Comparison of ENCODE assay signal across 7 cellular contexts in genomic region chr3:139173372-139174108, GRCh38.
A peak's percentile ranks its signal among the peaks of the same experiment; 100 is the strongest.
DNase-seq lines count a peak whose midpoint lies in the region; ATAC-seq and TF ChIP-seq lines count a peak whose summit lies in the region.

No MANE protein-coding gene starts in this region.

- H3K79me2 ChIP-seq in PC-9 (ENCODE audit: low read depth), result no peaks in the 10 kb centered on the region

- H2AFZ ChIP-seq in PC-9, result no peak overlapping the region

- H3K27me3 ChIP-seq in suprapubic skin (no peaks in the 10 kb centered on the region), PC-9 (ENCODE audit: insufficient read depth, low read depth) (0 out of 2 replicates have a peak, but pooled peaks cover 12% of the 10 kb centered on the region)

- peak in 38 of 58 donors; percentile 3 to 77 (median 18) for DNase-seq in anterior cingulate cortex (lab: John Stamatoyannopoulos, UW)
- DNase-seq in iris pigment epithelial cell (ENCODE audit: low read depth), result peak; percentile 24
- DNase-seq in suprapubic skin (ENCODE audit: low spot score in 2 of 2), result no peak
- no peak for DNase-seq in NCI-H2029 (lab: John Stamatoyannopoulos, UW)
- DNase-seq in PC-9, result no peak

- H3K9me3 ChIP-seq in suprapubic skin, result peaks cover 3% of the 10 kb centered on the region
- no peaks in the 10 kb centered on the region for H3K9me3 ChIP-seq in PC-9 (ENCODE audit: insufficient read depth, low read depth)

- peak; percentile 56 for ATAC-seq in HG02610 (IDR thresholded peaks at IDR 0.05; ENCODE audit: unreplicated experiment)
- no peak for ATAC-seq in HG02981 (IDR thresholded peaks at IDR 0.05; ENCODE audit: unreplicated experiment)

- H3K4me1 ChIP-seq in suprapubic skin (peaks cover 16% of the 10 kb centered on the region), PC-9 (replicated peaks; ENCODE audit: insufficient read depth) (no peaks in the 10 kb centered on the region)

- no peaks in the 10 kb centered on the region for H3K36me3 ChIP-seq in suprapubic skin
- no peaks in the 10 kb centered on the region for H3K36me3 ChIP-seq in PC-9 (ENCODE audit: low read depth)

- TF ChIP-seq POLR2A in suprapubic skin (IDR thresholded peaks at IDR 0.05), result no peak

- no peaks in the 10 kb centered on the region for H3K9me2 ChIP-seq in PC-9 (ENCODE audit: insufficient read depth)

- no TSS peak for BruUV-seq in PC-9 (replicated peaks; lab: Mats Ljungman, UMichigan)

- intact Hi-C loops in PC-9 (cut with micrococcal nuclease; ENCODE audit: unreplicated experiment), result no loop called here

- POLR2A ChIA-PET in PC-9 (lab: Charles Lee; ENCODE audit: unreplicated experiment), result no interaction called here

- H3K4me2 ChIP-seq in PC-9, result no peak overlapping the region

- no peak for TF ChIP-seq EP300 in suprapubic skin (IDR thresholded peaks at IDR 0.05)

- H3K4me3 ChIP-seq in suprapubic skin (peak overlapping the region; percentile 41), PC-9 (no peak overlapping the region)

- no peak for TF ChIP-seq CTCF in suprapubic skin (IDR thresholded peaks at IDR 0.05)
- no peak for TF ChIP-seq CTCF in PC-9 (conservative IDR thresholded peaks at IDR 0.05)

- peak overlapping the region; percentile 42 for H3K27ac ChIP-seq in suprapubic skin
- H3K27ac ChIP-seq in PC-9, result no peak overlapping the region

- CTCF ChIA-PET in PC-9 (lab: Charles Lee), result no interaction called here

- H4K20me1 ChIP-seq in PC-9 (ENCODE audit: insufficient read depth), result no peaks in the 10 kb centered on the region

- no peaks in the 10 kb centered on the region for H3F3A ChIP-seq in PC-9 (ENCODE audit: insufficient read depth, low read depth)

- WGBS in suprapubic skin, result 24% methylated on average over 9 of the region's 9 CpGs

Comparison
In these comparisons a context has a peak if more than half of its experiments do, and no peak if none do; other contexts are left out.
1. DNase-seq: peak in anterior cingulate cortex (38 of 58) and iris pigment epithelial cell (single experiment); none in suprapubic skin (0 of 2), NCI-H2029 (single experiment) and PC-9 (0 of 2).